ENCODE assay signal across 8 cellular contexts in genomic region chr13:108218044-108218974, GRCh38. TPM values are rescaled to one million over a fixed set of nuclear protein-coding genes. Genes with fewer than 3 reads are reported as not detected.
DNase-seq lines count a peak whose midpoint lies in the region; ATAC-seq, FAIRE-seq and TF ChIP-seq lines count a peak whose summit lies in the region.

Gene ABHD13, plus strand, starts transcription at chr13:108218392. Its CDS starts 10,827 bp downstream, at chr13:108229219.

- no peaks in the 10 kb centered on the region for H3K9me3 Mint-ChIP-seq in activated naive CD8-positive, alpha-beta T cell treated with anti-CD3 and anti-CD28 coated beads, Interleukin-2, amount 10 ng/mL, durations not matched to agents 7 days and 5 days

- no peaks in the 10 kb centered on the region for H3K36me3 ChIP-seq in pancreas
- H3K36me3 ChIP-seq in thyroid gland, result no peaks in the 10 kb centered on the region

- H3K27ac ChIP-seq in pancreas (peak within 1 kb of the TSS; percentile 46 to 86 (median 72)), thyroid gland (peak within 1 kb of the TSS; percentile 78 to 94 (median 85))

- FAIRE-seq in pancreas (lab: Jason Lieb, UNC), result no peak

- no peaks in the 10 kb centered on the region for H3K27me3 Mint-ChIP-seq in activated naive CD8-positive, alpha-beta T cell treated with anti-CD3 and anti-CD28 coated beads, Interleukin-2, amount 10 ng/mL, durations not matched to agents 7 days and 5 days

- TF ChIP-seq CTCF in GM12864 (IDR thresholded peaks at IDR 0.05; ENCODE audit: low read depth, low read length, missing control alignments) (no peak), pancreas (IDR thresholded peaks at IDR 0.05) (no peak), thyroid gland (IDR thresholded peaks at IDR 0.05) (peak in 1 of 6 experiments; percentile 19)

- intact Hi-C loops in Right ventricle myocardium superior (cut with DNase I), result no loop called here
- intact Hi-C loops in pancreas (cut with DNase I), result no loop called here
- intact Hi-C loops in thyroid gland (cut with DNase I), result no loop called here

- peak within 1 kb of the TSS; percentile 96 for H3K4me3 Mint-ChIP-seq in activated naive CD8-positive, alpha-beta T cell treated with anti-CD3 and anti-CD28 coated beads, Interleukin-2, amount 10 ng/mL, durations not matched to agents 7 days and 5 days

- peak in 1 of 2 donors; percentile 69 for TF ChIP-seq POLR2A in thyroid gland (IDR thresholded peaks at IDR 0.05)

- no peaks in the 10 kb centered on the region for H3K9me3 ChIP-seq in pancreas
- no peaks in the 10 kb centered on the region for H3K9me3 ChIP-seq in thyroid gland

- H3K36me3 Mint-ChIP-seq in activated naive CD8-positive, alpha-beta T cell treated with anti-CD3 and anti-CD28 coated beads, Interleukin-2, amount 10 ng/mL, durations not matched to agents 7 days and 5 days, result no peaks in the 10 kb centered on the region

- H3K4me1 ChIP-seq in pancreas, result peaks cover 12 to 37% (median 14%) of the 10 kb centered on the region in 3 donors
- H3K4me1 ChIP-seq in thyroid gland, result peaks cover 25 to 46% of the 10 kb centered on the region in 2 donors

- H3K27me3 ChIP-seq in pancreas, result no peaks in the 10 kb centered on the region
- H3K27me3 ChIP-seq in thyroid gland, result no peaks in the 10 kb centered on the region

- H3K4me3 ChIP-seq in GM12864 (ENCODE audit: low read depth, low read length) (peak within 1 kb of the TSS; percentile 99), pancreas (peak within 1 kb of the TSS; percentile 86 to 98 (median 96)), thyroid gland (replicated peaks in 1 of 3) (peak within 1 kb of the TSS; percentile 64 to 98 (median 91))

- DNase-seq in GM12864 (ENCODE audit: low read depth) (peak; percentile 77), NCI-H1092 treated with DMSO at 0.1 percent for 48 hours (lab: John Stamatoyannopoulos, UW) (peak; percentile 95), SKM-1 treated with dmso at 0.1 percent for 144 hours (lab: John Stamatoyannopoulos, UW; ENCODE audit: unreplicated experiment) (peak; percentile 87), Right ventricle myocardium superior (peak; percentile 94), pancreas (peak; percentile 85 to 98 (median 94)), thyroid gland (peak; percentile 88 to 90)
- DNase-seq in activated naive CD8-positive, alpha-beta T cell treated with anti-CD3 and anti-CD28 coated beads, Interleukin-2, amount 10 ng/mL, durations not matched to agents 7 days and 5 days, result peak; percentile 96

- ATAC-seq in HG02623 (IDR thresholded peaks at IDR 0.05; ENCODE audit: unreplicated experiment), result peak; percentile 76
- peak; percentile 87 for ATAC-seq in activated naive CD8-positive, alpha-beta T cell treated with anti-CD3 and anti-CD28 coated beads, Interleukin-2, amount 10 ng/mL, durations not matched to agents 7 days and 5 days (ENCODE audit: low read depth)
- peak; percentile 95 for ATAC-seq in Right ventricle myocardium superior (ENCODE audit: poor library complexity)
- ATAC-seq in pancreas, result peak; percentile 83 to 93 (median 90)

- WGBS in pancreas, 2 donors, result 0% methylated on average over 69 to 93 of the region's 93 CpGs
- WGBS in thyroid gland, 2 donors, result 0% methylated on average over 26 to 31 of the region's 93 CpGs

- H3K27ac Mint-ChIP-seq in activated naive CD8-positive, alpha-beta T cell treated with anti-CD3 and anti-CD28 coated beads, Interleukin-2, amount 10 ng/mL, durations not matched to agents 7 days and 5 days, result peak within 1 kb of the TSS; percentile 95

- POLR2A ChIA-PET in activated naive CD8-positive, alpha-beta T cell treated with anti-CD3 and anti-CD28 coated beads, Interleukin-2, amount 10 ng/mL, durations not matched to agents 7 days and 5 days (lab: Charles Lee), result interaction anchor here (0.6 to 1.3 kb wide), 2 partner anchors 35 to 52 kb away, joined by 3 to 10 read pairs; partner anchors contain the start of gene TNFSF13B

- H3K4me1 Mint-ChIP-seq in activated naive CD8-positive, alpha-beta T cell treated with anti-CD3 and anti-CD28 coated beads, Interleukin-2, amount 10 ng/mL, durations not matched to agents 7 days and 5 days, result peaks cover 32% of the 10 kb centered on the region

RNA-seq across cellular contexts. Expression of gene ABHD13, which starts in this region (rescaled TPM):
- total RNA-seq in activated naive CD8-positive, alpha-beta T cell treated with anti-CD3 and anti-CD28 coated beads, Interleukin-2, amount 10 ng/mL, durations not matched to agents 7 days and 5 days, result 10 to 100 TPM; 10.1 to 11.5 TPM
- 4.7 TPM for total RNA-seq in Right ventricle myocardium superior
- total RNA-seq in pancreas, result 1 to 10 TPM; 1.9 to 5.2 (median 3.0) TPM
- 1 to 10 TPM; 1.5 to 4.9 TPM for polyA plus RNA-seq in pancreas
- total RNA-seq in thyroid gland, result 10 to 100 TPM; 12.6 to 21.4 (median 18.4) TPM

Comparison
In these comparisons a context has a peak if more than half of its experiments do, and no peak if none do; other contexts are left out.
1. Peak in every context shown above with its lines: DNase-seq, ATAC-seq, H3K4me3 ChIP-seq and H3K27ac ChIP-seq.